ENCODE assay signal across 16 cellular contexts in genomic region chr14:94124582-94125377, GRCh38. TPM values are rescaled to one million over a fixed set of nuclear protein-coding genes. Genes with fewer than 3 reads are reported as not detected.
DNase-seq lines count a peak whose midpoint lies in the region; ATAC-seq and TF ChIP-seq lines count a peak whose summit lies in the region.
"Had no signal": no experiment of that assay in that cellular context is flagged by ENCODE, and none has a peak within 500 bp of the region (broad histone marks: within the 10 kb centered on the region; RNA-seq: fewer than 3 reads in every experiment).

No MANE protein-coding gene starts in this region.

- H3K36me3 Mint-ChIP-seq in activated T-cell treated with anti-CD3 and anti-CD28 coated beads, Interleukin-2, amount 50 U/mL, for 72 hours (ENCODE audit: insufficient read depth in 2 of 2): peaks cover 3 to 5% of the 10 kb centered on the region in 2 donors
- H3K36me3 Mint-ChIP-seq in activated CD8-positive, alpha-beta memory T cell treated with anti-CD3 and anti-CD28 coated beads, Interleukin-2, amount 10 ng/mL, durations not matched to agents 7 days and 5 days: peaks cover 8% of the 10 kb centered on the region
- no peaks in the 10 kb centered on the region for H3K36me3 Mint-ChIP-seq in type B pancreatic cell

- H3K4me1 Mint-ChIP-seq in activated T-cell treated with anti-CD3 and anti-CD28 coated beads, Interleukin-2, amount 50 U/mL, for 72 hours (ENCODE audit: low read depth): peaks cover 8% of the 10 kb centered on the region
- peaks cover 13% of the 10 kb centered on the region for H3K4me1 Mint-ChIP-seq in activated CD8-positive, alpha-beta memory T cell treated with anti-CD3 and anti-CD28 coated beads, Interleukin-2, amount 10 ng/mL, durations not matched to agents 7 days and 5 days
- H3K4me1 Mint-ChIP-seq in type B pancreatic cell (ENCODE audit: unreplicated experiment): peaks cover 9% of the 10 kb centered on the region

- peaks cover 3 to 6% of the 10 kb centered on the region in 2 donors for H3K9me3 Mint-ChIP-seq in activated T-cell treated with anti-CD3 and anti-CD28 coated beads, Interleukin-2, amount 50 U/mL, for 72 hours
- peaks cover 3% of the 10 kb centered on the region for H3K9me3 Mint-ChIP-seq in activated CD8-positive, alpha-beta memory T cell treated with anti-CD3 and anti-CD28 coated beads, Interleukin-2, amount 10 ng/mL, durations not matched to agents 7 days and 5 days (ENCODE audit: low read depth)
- H3K9me3 Mint-ChIP-seq in type B pancreatic cell: no peaks in the 10 kb centered on the region

- DNase-seq in activated T-cell treated with anti-CD3 and anti-CD28 coated beads, Interleukin-2, amount 50 U/mL, for 48 hours: peak; percentile 4 to 9
- DNase-seq in activated T-cell treated with anti-CD3 and anti-CD28 coated beads, Interleukin-2, amount 50 U/mL, for 72 hours: no peak
- peak; percentile 31 for DNase-seq in activated CD8-positive, alpha-beta memory T cell treated with anti-CD3 and anti-CD28 coated beads, Interleukin-2, amount 10 ng/mL, durations not matched to agents 7 days and 5 days
- DNase-seq in left lobe of liver (ENCODE audit: low spot score) (peak; percentile 8), type B pancreatic cell (ENCODE audit: extremely low spot score, unreplicated experiment) (peak; percentile 27), NCI-H2029 (lab: John Stamatoyannopoulos, UW) (no peak), A172 (ENCODE audit: low spot score) (no peak)
- DNase-seq: COR-L47, GOT3, NCI-H1105, NCI-H1694 treated with DMSO at 0.1 percent for 48 hours, NCI-H446 treated with DMSO at 0.1 percent for 48 hours, NCI-H82 had no signal

- CTCF ChIA-PET in activated CD8-positive, alpha-beta memory T cell treated with anti-CD3 and anti-CD28 coated beads, Interleukin-2, amount 10 ng/mL, durations not matched to agents 7 days and 5 days (lab: Charles Lee): interaction anchor here (1.6 to 3.0 kb wide), 2 partner anchors 12 to 185 kb away, joined by 5 to 11 read pairs; no protein-coding TSS in a partner anchor

- no peak overlapping the region for H3K27ac Mint-ChIP-seq in activated T-cell treated with anti-CD3 and anti-CD28 coated beads, Interleukin-2, amount 50 U/mL, for 72 hours
- H3K27ac Mint-ChIP-seq in activated CD8-positive, alpha-beta memory T cell treated with anti-CD3 and anti-CD28 coated beads, Interleukin-2, amount 10 ng/mL, durations not matched to agents 7 days and 5 days: no peak overlapping the region
- no peak overlapping the region for H3K27ac Mint-ChIP-seq in type B pancreatic cell

- peaks cover 12% of the 10 kb centered on the region for H3K27me3 Mint-ChIP-seq in activated T-cell treated with anti-CD3 and anti-CD28 coated beads, Interleukin-2, amount 50 U/mL, for 72 hours (ENCODE audit: low read depth)
- peaks cover 9% of the 10 kb centered on the region for H3K27me3 Mint-ChIP-seq in activated CD8-positive, alpha-beta memory T cell treated with anti-CD3 and anti-CD28 coated beads, Interleukin-2, amount 10 ng/mL, durations not matched to agents 7 days and 5 days
- H3K27me3 Mint-ChIP-seq in type B pancreatic cell: peaks cover 10% of the 10 kb centered on the region

- no peak overlapping the region for H3K4me3 Mint-ChIP-seq in activated T-cell treated with anti-CD3 and anti-CD28 coated beads, Interleukin-2, amount 50 U/mL, for 72 hours
- H3K4me3 Mint-ChIP-seq in activated CD8-positive, alpha-beta memory T cell treated with anti-CD3 and anti-CD28 coated beads, Interleukin-2, amount 10 ng/mL, durations not matched to agents 7 days and 5 days: no peak overlapping the region
- H3K4me3 Mint-ChIP-seq in type B pancreatic cell: no peak overlapping the region
- H3K4me3 Mint-ChIP-seq: CD14-positive monocyte had no signal

- TF ChIP-seq CTCF in type B pancreatic cell (conservative IDR thresholded peaks at IDR 0.05): no peak

- ATAC-seq in activated T-cell treated with anti-CD3 and anti-CD28 coated beads, Interleukin-2, amount 50 U/mL, for 72 hours (replicated peaks in 1 of 2): no peak
- ATAC-seq in activated CD8-positive, alpha-beta memory T cell treated with anti-CD3 and anti-CD28 coated beads, Interleukin-2, amount 10 ng/mL, durations not matched to agents 7 days and 5 days: no peak
- ATAC-seq in left lobe of liver (no peak), HG02884 (IDR thresholded peaks at IDR 0.05; ENCODE audit: unreplicated experiment) (no peak)
- ATAC-seq: Panc1 had no signal

RNA-seq across cellular contexts. Expression of gene IFI27L2, which starts 4.6 kb away (rescaled TPM):
- total RNA-seq in activated T-cell treated with anti-CD3 and anti-CD28 coated beads, Interleukin-2, amount 50 U/mL, for 72 hours: 10 to 100 TPM; 52.0 to 66.0 TPM
- 100 to 1,000 TPM in 1 of 2 experiments, 10 to 100 TPM in 1; 95.5 to 112 TPM for total RNA-seq in activated CD8-positive, alpha-beta memory T cell treated with anti-CD3 and anti-CD28 coated beads, Interleukin-2, amount 10 ng/mL, durations not matched to agents 7 days and 5 days
- total RNA-seq in left lobe of liver: 1.2 TPM
- total RNA-seq in type B pancreatic cell (ENCODE audit: low replicate concordance): 14.8 and 28.2 TPM in 2 replicates
- 86.1 and 89.0 TPM in 2 replicates for total RNA-seq in A172 (2014; rRNA removed; shearing (Covaris generic))

RNA-seq across cellular contexts. Expression of gene IFI27, which starts 14.2 kb away (rescaled TPM):
- total RNA-seq in activated T-cell treated with anti-CD3 and anti-CD28 coated beads, Interleukin-2, amount 50 U/mL, for 72 hours: 1 to 10 TPM; 5.1 to 7.7 TPM
- total RNA-seq in activated CD8-positive, alpha-beta memory T cell treated with anti-CD3 and anti-CD28 coated beads, Interleukin-2, amount 10 ng/mL, durations not matched to agents 7 days and 5 days: 100 to 1,000 TPM in 1 of 2 experiments, 10 to 100 TPM in 1; 81.5 to 325 TPM
- total RNA-seq in left lobe of liver (20.4 TPM), type B pancreatic cell (ENCODE audit: low replicate concordance) (12.6 and 15.5 TPM in 2 replicates)
- 5.9 and 10.1 TPM in 2 replicates for total RNA-seq in A172 (2014; rRNA removed; shearing (Covaris generic))

RNA-seq across cellular contexts. Expression of gene IFI27L1, which starts 43.7 kb away (rescaled TPM):
- total RNA-seq in activated T-cell treated with anti-CD3 and anti-CD28 coated beads, Interleukin-2, amount 50 U/mL, for 72 hours: 10 to 100 TPM; 59.6 to 71.4 TPM
- total RNA-seq in activated CD8-positive, alpha-beta memory T cell treated with anti-CD3 and anti-CD28 coated beads, Interleukin-2, amount 10 ng/mL, durations not matched to agents 7 days and 5 days: 10 to 100 TPM; 42.8 to 55.4 TPM
- total RNA-seq in left lobe of liver: 5.9 TPM
- total RNA-seq in type B pancreatic cell (ENCODE audit: low replicate concordance): 15.6 and 36.8 TPM in 2 replicates
- 8.8 and 11.1 TPM in 2 replicates for total RNA-seq in A172 (2014; rRNA removed; shearing (Covaris generic))

RNA-seq across cellular contexts. Expression of gene DDX24, which starts 43.8 kb away (rescaled TPM):
- total RNA-seq in activated T-cell treated with anti-CD3 and anti-CD28 coated beads, Interleukin-2, amount 50 U/mL, for 72 hours: 100 to 1,000 TPM; 193 to 197 TPM
- 100 to 1,000 TPM; 211 to 244 TPM for total RNA-seq in activated CD8-positive, alpha-beta memory T cell treated with anti-CD3 and anti-CD28 coated beads, Interleukin-2, amount 10 ng/mL, durations not matched to agents 7 days and 5 days
- total RNA-seq in left lobe of liver (54.2 TPM), type B pancreatic cell (ENCODE audit: low replicate concordance) (127 and 156 TPM in 2 replicates)
- 142 and 162 TPM in 2 replicates for total RNA-seq in A172 (2014; rRNA removed; shearing (Covaris generic))

RNA-seq across cellular contexts. Expression of gene PPP4R4, which starts 49.3 kb away (rescaled TPM):
- 1 to 10 TPM; 6.2 to 9.5 TPM for total RNA-seq in activated T-cell treated with anti-CD3 and anti-CD28 coated beads, Interleukin-2, amount 50 U/mL, for 72 hours
- total RNA-seq in activated CD8-positive, alpha-beta memory T cell treated with anti-CD3 and anti-CD28 coated beads, Interleukin-2, amount 10 ng/mL, durations not matched to agents 7 days and 5 days: under 1 TPM; 0.64 to 0.68 TPM
- total RNA-seq in left lobe of liver (0.28 TPM), type B pancreatic cell (ENCODE audit: low replicate concordance) (1.3 and 1.9 TPM in 2 replicates)
- 1.5 and 3.6 TPM in 2 replicates for total RNA-seq in A172 (2014; rRNA removed; shearing (Covaris generic))

Comparison
In these comparisons a context has a peak if more than half of its experiments do, and no peak if none do; other contexts are left out.
1. DNase-seq: peak in activated T-cell treated with anti-CD3 and anti-CD28 coated beads, Interleukin-2, amount 50 U/mL, for 48 hours (2 of 2), activated CD8-positive, alpha-beta memory T cell treated with anti-CD3 and anti-CD28 coated beads, Interleukin-2, amount 10 ng/mL, durations not matched to agents 7 days and 5 days (single experiment), left lobe of liver (single experiment) and type B pancreatic cell (single experiment); none in activated T-cell treated with anti-CD3 and anti-CD28 coated beads, Interleukin-2, amount 50 U/mL, for 72 hours (0 of 2), NCI-H2029 (single experiment) and A172 (single experiment).